Comparison of ENCODE assay signal across 8 cellular contexts in genomic region chr2:110748489-110748867, GRCh38. TPM values are rescaled to one million over a fixed set of nuclear protein-coding genes. Genes with fewer than 3 reads are reported as not detected.
DNase-seq lines count a peak whose midpoint lies in the region; ATAC-seq and FAIRE-seq lines count a peak whose summit lies in the region.

No MANE protein-coding gene starts in this region.

- peaks cover 19% of the 10 kb centered on the region for H3K4me1 Mint-ChIP-seq in activated CD4-positive, alpha-beta memory T cell treated with anti-CD3 and anti-CD28 coated beads for 36 hours (ENCODE audit: low read depth)
- peaks cover 14 to 17% of the 10 kb centered on the region in 2 donors for H3K4me1 Mint-ChIP-seq in natural killer cell treated with Interleukin-12 subunit alpha and Interleukin-12 subunit beta and Interleukin-15 and Interleukin-18, amount 100 ng/mL, for 72 hours (ENCODE audit: low read depth in 2 of 2)

- ATAC-seq in GM18508 (IDR thresholded peaks at IDR 0.05; ENCODE audit: insufficient read depth, unreplicated experiment), result peak; percentile 97
- ATAC-seq in HG02642 (IDR thresholded peaks at IDR 0.05; ENCODE audit: poor library complexity, unreplicated experiment), result peak; percentile 97
- peak; percentile 85 to 96 for ATAC-seq in natural killer cell treated with Interleukin-12 subunit alpha and Interleukin-12 subunit beta and Interleukin-15 and Interleukin-18, amount 100 ng/mL, for 72 hours

- DNase-seq in NCI-H146 (lab: John Stamatoyannopoulos, UW) (peak; percentile 94), HTR-8/SVneo (ENCODE audit: insufficient read length, low spot score) (no peak), UCSD-AML1 (lab: John Stamatoyannopoulos, UW; ENCODE audit: unreplicated experiment) (no peak), NCI-H1048 (lab: John Stamatoyannopoulos, UW) (no peak)
- peak; percentile 89 for DNase-seq in activated CD4-positive, alpha-beta memory T cell treated with anti-CD3 and anti-CD28 coated beads for 36 hours
- no peak for DNase-seq in natural killer cell treated with Interleukin-12 subunit alpha and Interleukin-12 subunit beta and Interleukin-15 and Interleukin-18, amount 100 ng/mL, for 72 hours (ENCODE audit: low spot score)

- H3K9me3 Mint-ChIP-seq in activated CD4-positive, alpha-beta memory T cell treated with anti-CD3 and anti-CD28 coated beads for 36 hours, result no peaks in the 10 kb centered on the region
- no peaks in the 10 kb centered on the region for H3K9me3 Mint-ChIP-seq in natural killer cell treated with Interleukin-12 subunit alpha and Interleukin-12 subunit beta and Interleukin-15 and Interleukin-18, amount 100 ng/mL, for 72 hours

- no peak for FAIRE-seq in HTR-8/SVneo (lab: Jason Lieb, UNC)

- POLR2A ChIA-PET in activated CD4-positive, alpha-beta memory T cell treated with anti-CD3 and anti-CD28 coated beads for 36 hours (lab: Charles Lee), result interaction anchor here (1.9 kb wide), 1 partner anchor 70 kb away, joined by 12 read pairs; the partner anchor contains the start of gene BUB1

- H3K36me3 Mint-ChIP-seq in activated CD4-positive, alpha-beta memory T cell treated with anti-CD3 and anti-CD28 coated beads for 36 hours, result no peaks in the 10 kb centered on the region
- no peaks in the 10 kb centered on the region for H3K36me3 Mint-ChIP-seq in natural killer cell treated with Interleukin-12 subunit alpha and Interleukin-12 subunit beta and Interleukin-15 and Interleukin-18, amount 100 ng/mL, for 72 hours

- intact Hi-C loops in activated CD4-positive, alpha-beta memory T cell treated with anti-CD3 and anti-CD28 coated beads for 36 hours (cut with micrococcal nuclease), result loop anchor here (1.0 to 5.0 kb wide), 4 partner anchors 57 to 344 kb away; partner anchors contain the start of gene BUB1

- H3K4me3 Mint-ChIP-seq in activated CD4-positive, alpha-beta memory T cell treated with anti-CD3 and anti-CD28 coated beads for 36 hours, result peak overlapping the region; percentile 23
- H3K4me3 Mint-ChIP-seq in natural killer cell treated with Interleukin-12 subunit alpha and Interleukin-12 subunit beta and Interleukin-15 and Interleukin-18, amount 100 ng/mL, for 72 hours, result peak overlapping the region; percentile 65

- peak overlapping the region; percentile 47 for H3K27ac Mint-ChIP-seq in activated CD4-positive, alpha-beta memory T cell treated with anti-CD3 and anti-CD28 coated beads for 36 hours
- H3K27ac Mint-ChIP-seq in natural killer cell treated with Interleukin-12 subunit alpha and Interleukin-12 subunit beta and Interleukin-15 and Interleukin-18, amount 100 ng/mL, for 72 hours, result peak overlapping the region; percentile 0 to 18

- peaks cover 62% of the 10 kb centered on the region for H3K27me3 Mint-ChIP-seq in activated CD4-positive, alpha-beta memory T cell treated with anti-CD3 and anti-CD28 coated beads for 36 hours
- H3K27me3 Mint-ChIP-seq in natural killer cell treated with Interleukin-12 subunit alpha and Interleukin-12 subunit beta and Interleukin-15 and Interleukin-18, amount 100 ng/mL, for 72 hours, result peaks cover 37 to 45% of the 10 kb centered on the region in 2 donors

- CTCF ChIA-PET in activated CD4-positive, alpha-beta memory T cell treated with anti-CD3 and anti-CD28 coated beads for 36 hours (lab: Charles Lee), result interaction anchor here (1.1 kb wide), 1 partner anchor 64 kb away, joined by 3 read pairs; no protein-coding TSS in a partner anchor

RNA-seq across cellular contexts. Expression of gene ACOXL, which starts 16.1 kb away (rescaled TPM):
- total RNA-seq in activated CD4-positive, alpha-beta memory T cell treated with anti-CD3 and anti-CD28 coated beads for 36 hours, result under 1 TPM; 0.26 to 0.41 TPM
- 1 to 10 TPM; 1.4 to 2.5 TPM for total RNA-seq in natural killer cell treated with Interleukin-12 subunit alpha and Interleukin-12 subunit beta and Interleukin-15 and Interleukin-18, amount 100 ng/mL, for 72 hours

Comparison
In these comparisons a context has a peak if more than half of its experiments do, and no peak if none do; other contexts are left out.
1. DNase-seq: peak in NCI-H146 (single experiment) and activated CD4-positive, alpha-beta memory T cell treated with anti-CD3 and anti-CD28 coated beads for 36 hours (single experiment); none in natural killer cell treated with Interleukin-12 subunit alpha and Interleukin-12 subunit beta and Interleukin-15 and Interleukin-18, amount 100 ng/mL, for 72 hours (single experiment), HTR-8/SVneo (single experiment), UCSD-AML1 (single experiment) and NCI-H1048 (single experiment).
2. Peak in every context shown above with its lines, with median percentiles within 50 percentile points of each other: ATAC-seq.